In genomic region chr3:94171954-94172353, GRCh38 we compare ENCODE assay signal across 14 cellular contexts.
"Had no signal": no experiment of that assay in that cellular context is flagged by ENCODE, and none has a peak within 500 bp of the region (broad histone marks: within the 10 kb centered on the region; RNA-seq: fewer than 3 reads in every experiment).

No MANE protein-coding gene starts in this region.

- H3K9me3 Mint-ChIP-seq: activated CD4-positive, alpha-beta memory T cell treated with anti-CD3 and anti-CD28 coated beads, Interleukin-2, amount 10 ng/mL, durations not matched to agents 7 days and 5 days; activated naive CD4-positive, alpha-beta T cell treated with anti-CD3 and anti-CD28 coated beads, Interleukin-2, amount 10 ng/mL, durations not matched to agents 7 days and 5 days; activated T-cell treated with anti-CD3 and anti-CD28 coated beads, Interleukin-2, amount 50 U/mL, for 24 hours; naive thymus-derived CD8-positive, alpha-beta T cell; stimulated activated effector memory CD8-positive, alpha-beta T cell treated with anti-CD3 and anti-CD28 coated beads, Interleukin-12 subunit alpha, Interleukin-12 subunit beta, amount 100 ng/mL, for 72 hours had no signal

- H3K4me1 ChIP-seq: left lung had no signal

- H3K36me3 ChIP-seq: left lung, neutrophil, WERI-Rb-1 had no signal

- H3K9me3 ChIP-seq: left lung, neutrophil had no signal

- H3K27ac Mint-ChIP-seq: activated CD4-positive, alpha-beta memory T cell treated with anti-CD3 and anti-CD28 coated beads, Interleukin-2, amount 10 ng/mL, durations not matched to agents 7 days and 5 days; activated CD4-positive, alpha-beta T cell treated with anti-CD3 and anti-CD28 coated beads for 36 hours; activated naive CD4-positive, alpha-beta T cell treated with anti-CD3 and anti-CD28 coated beads, Interleukin-2, amount 10 ng/mL, durations not matched to agents 7 days and 5 days; activated T-cell treated with anti-CD3 and anti-CD28 coated beads, Interleukin-2, amount 50 U/mL, for 24 hours; naive thymus-derived CD8-positive, alpha-beta T cell; stimulated activated effector memory CD8-positive, alpha-beta T cell treated with anti-CD3 and anti-CD28 coated beads, Interleukin-12 subunit alpha, Interleukin-12 subunit beta, amount 100 ng/mL, for 72 hours had no signal

- H3K27me3 Mint-ChIP-seq: activated naive CD4-positive, alpha-beta T cell treated with anti-CD3 and anti-CD28 coated beads, Interleukin-2, amount 10 ng/mL, durations not matched to agents 7 days and 5 days had no signal

- H3K36me3 Mint-ChIP-seq: activated naive CD4-positive, alpha-beta T cell treated with anti-CD3 and anti-CD28 coated beads, Interleukin-2, amount 10 ng/mL, durations not matched to agents 7 days and 5 days; naive thymus-derived CD8-positive, alpha-beta T cell; stimulated activated effector memory CD8-positive, alpha-beta T cell treated with anti-CD3 and anti-CD28 coated beads, Interleukin-12 subunit alpha, Interleukin-12 subunit beta, amount 100 ng/mL, for 72 hours had no signal

- H3K4me3 Mint-ChIP-seq: activated CD4-positive, alpha-beta memory T cell treated with anti-CD3 and anti-CD28 coated beads, Interleukin-2, amount 10 ng/mL, durations not matched to agents 7 days and 5 days; activated CD4-positive, alpha-beta T cell treated with anti-CD3 and anti-CD28 coated beads for 36 hours; activated naive CD4-positive, alpha-beta T cell treated with anti-CD3 and anti-CD28 coated beads, Interleukin-2, amount 10 ng/mL, durations not matched to agents 7 days and 5 days; activated T-cell treated with anti-CD3 and anti-CD28 coated beads, Interleukin-2, amount 50 U/mL, for 24 hours; naive thymus-derived CD8-positive, alpha-beta T cell; stimulated activated effector memory CD8-positive, alpha-beta T cell treated with anti-CD3 and anti-CD28 coated beads, Interleukin-12 subunit alpha, Interleukin-12 subunit beta, amount 100 ng/mL, for 72 hours had no signal

- H3K4me3 ChIP-seq: left lung had no signal

- H3K27ac ChIP-seq: left lung, neutrophil, WERI-Rb-1 had no signal

- H3K4me1 Mint-ChIP-seq: activated CD4-positive, alpha-beta memory T cell treated with anti-CD3 and anti-CD28 coated beads, Interleukin-2, amount 10 ng/mL, durations not matched to agents 7 days and 5 days; activated CD4-positive, alpha-beta T cell treated with anti-CD3 and anti-CD28 coated beads for 36 hours; activated naive CD4-positive, alpha-beta T cell treated with anti-CD3 and anti-CD28 coated beads, Interleukin-2, amount 10 ng/mL, durations not matched to agents 7 days and 5 days; stimulated activated effector memory CD8-positive, alpha-beta T cell treated with anti-CD3 and anti-CD28 coated beads, Interleukin-12 subunit alpha, Interleukin-12 subunit beta, amount 100 ng/mL, for 72 hours had no signal

- DNase-seq: activated CD4-positive, alpha-beta memory T cell treated with anti-CD3 and anti-CD28 coated beads, Interleukin-2, amount 10 ng/mL, durations not matched to agents 7 days and 5 days; activated CD4-positive, alpha-beta T cell treated with anti-CD3 and anti-CD28 coated beads for 36 hours; activated naive CD4-positive, alpha-beta T cell treated with anti-CD3 and anti-CD28 coated beads, Interleukin-2, amount 10 ng/mL, durations not matched to agents 7 days and 5 days; activated T-cell treated with anti-CD3 and anti-CD28 coated beads, Interleukin-2, amount 50 U/mL, for 24 hours; dermis blood vessel endothelial cell; hippocampal formation; kidney; left lung; naive thymus-derived CD8-positive, alpha-beta T cell; stimulated activated CD4-positive, alpha-beta T cell treated with anti-CD3 and anti-CD28 coated beads, Interleukin-12 subunit alpha, Interleukin-12 subunit beta, amount 100 ng/mL, for 4 hours; stimulated activated CD4-positive, alpha-beta T cell treated with anti-CD3 and anti-CD28 coated beads, Interleukin-2, amount 100 ng/mL, for 24 hours; WERI-Rb-1 had no signal

- H3K27me3 ChIP-seq: left lung, neutrophil had no signal
